In genomic region chr17:80769936-80770625, GRCh38 we compare ENCODE assay signal across 17 cellular contexts.
DNase-seq lines count a peak whose midpoint lies in the region; ATAC-seq and TF ChIP-seq lines count a peak whose summit lies in the region.
"Had no signal": no experiment of that assay in that cellular context is flagged by ENCODE, and none has a peak within 500 bp of the region (broad histone marks: within the 10 kb centered on the region; RNA-seq: fewer than 3 reads in every experiment).

No MANE protein-coding gene starts in this region.

- H3K9me3 Mint-ChIP-seq in activated CD4-positive, alpha-beta T cell treated with anti-CD3 and anti-CD28 coated beads, Interleukin-2, amount 10 ng/mL, durations not matched to agents 24 days and 14 days, result no peaks in the 10 kb centered on the region
- no peaks in the 10 kb centered on the region for H3K9me3 Mint-ChIP-seq in activated naive CD8-positive, alpha-beta T cell (ENCODE audit: low read depth)
- no peaks in the 10 kb centered on the region for H3K9me3 Mint-ChIP-seq in nephron progenitor cell
- H3K9me3 Mint-ChIP-seq: CD8-positive, alpha-beta T cell had no signal

- H3K4me2 ChIP-seq in DND-41 (ENCODE audit: insufficient read depth, low read length), result no peak overlapping the region

- no peak for DNase-seq in activated CD4-positive, alpha-beta T cell treated with anti-CD3 and anti-CD28 coated beads, Interleukin-2, amount 10 ng/mL, durations not matched to agents 24 days and 14 days
- no peak for DNase-seq in activated CD4-positive, alpha-beta T cell treated with anti-CD3 and anti-CD28 coated beads, Interleukin-2, amount 50 U/mL, for 4 hours
- DNase-seq in DND-41 (no peak), nephron progenitor cell (no peak), HK-2 (ENCODE audit: unreplicated experiment) (no peak), NCI-H2227 treated with DMSO at 0.1 percent for 48 hours (lab: John Stamatoyannopoulos, UW) (no peak), GM19240 (ENCODE audit: insufficient read length, low spot score) (no peak)
- DNase-seq: 8988T; CD8-positive, alpha-beta T cell; KBM-7; NCI-H1436; NCI-H2029 treated with DMSO at 0.1 percent for 48 hours; NCI-H510A treated with DMSO at 0.1 percent for 48 hours had no signal

- peak overlapping the region; percentile 61 for H3K27ac ChIP-seq in DND-41 (ENCODE audit: low read length)

- no peak overlapping the region for H2AFZ ChIP-seq in DND-41 (ENCODE audit: low read depth, low read length)

- H3K36me3 Mint-ChIP-seq in activated CD4-positive, alpha-beta T cell treated with anti-CD3 and anti-CD28 coated beads, Interleukin-2, amount 10 ng/mL, durations not matched to agents 24 days and 14 days (ENCODE audit: low read depth), result peaks cover 35% of the 10 kb centered on the region
- peaks cover 14% of the 10 kb centered on the region for H3K36me3 Mint-ChIP-seq in activated naive CD8-positive, alpha-beta T cell
- H3K36me3 Mint-ChIP-seq in nephron progenitor cell (ENCODE audit: low read depth), result peaks cover 4% of the 10 kb centered on the region

- intact Hi-C loops in activated CD4-positive, alpha-beta T cell treated with anti-CD3 and anti-CD28 coated beads, Interleukin-2, amount 10 ng/mL, durations not matched to agents 24 days and 14 days (cut with micrococcal nuclease), result no loop called here

- H3K4me1 ChIP-seq in DND-41 (ENCODE audit: insufficient read depth, low read length), result peaks cover 69% of the 10 kb centered on the region
- H3K4me1 ChIP-seq: HAP-1 had no signal

- peaks cover 71% of the 10 kb centered on the region for H3K4me1 Mint-ChIP-seq in activated CD4-positive, alpha-beta T cell treated with anti-CD3 and anti-CD28 coated beads, Interleukin-2, amount 10 ng/mL, durations not matched to agents 24 days and 14 days
- H3K4me1 Mint-ChIP-seq in activated naive CD8-positive, alpha-beta T cell (ENCODE audit: low read depth), result peaks cover 67% of the 10 kb centered on the region
- peaks cover 39% of the 10 kb centered on the region for H3K4me1 Mint-ChIP-seq in nephron progenitor cell

- H3K27me3 Mint-ChIP-seq in activated CD4-positive, alpha-beta T cell treated with anti-CD3 and anti-CD28 coated beads, Interleukin-2, amount 10 ng/mL, durations not matched to agents 24 days and 14 days, result no peaks in the 10 kb centered on the region
- no peaks in the 10 kb centered on the region for H3K27me3 Mint-ChIP-seq in activated naive CD8-positive, alpha-beta T cell
- peaks cover 5% of the 10 kb centered on the region for H3K27me3 Mint-ChIP-seq in nephron progenitor cell (ENCODE audit: low read depth, poor library complexity)

- no peak overlapping the region for H3K4me3 Mint-ChIP-seq in activated CD4-positive, alpha-beta T cell treated with anti-CD3 and anti-CD28 coated beads, Interleukin-2, amount 10 ng/mL, durations not matched to agents 24 days and 14 days
- no peak overlapping the region for H3K4me3 Mint-ChIP-seq in activated naive CD8-positive, alpha-beta T cell
- no peak overlapping the region for H3K4me3 Mint-ChIP-seq in nephron progenitor cell
- H3K4me3 Mint-ChIP-seq: CD8-positive, alpha-beta T cell had no signal

- H3K36me3 ChIP-seq in DND-41 (ENCODE audit: insufficient read depth, low read length), result peaks cover 36% of the 10 kb centered on the region
- H3K36me3 ChIP-seq: HAP-1 had no signal

- no peak overlapping the region for H3K4me3 ChIP-seq in DND-41 (ENCODE audit: low read depth in 1 of 2, low read length in 2 of 2)
- H3K4me3 ChIP-seq: HAP-1 had no signal

- ATAC-seq in DND-41 (ENCODE audit: insufficient read depth, low read depth), result no peak
- ATAC-seq: CD8-positive, alpha-beta T cell; Panc1; Right ventricle myocardium inferior had no signal

- peaks cover 61% of the 10 kb centered on the region for H3K79me2 ChIP-seq in DND-41 (ENCODE audit: insufficient read depth, low read length)

- H3K27ac Mint-ChIP-seq in activated CD4-positive, alpha-beta T cell treated with anti-CD3 and anti-CD28 coated beads, Interleukin-2, amount 10 ng/mL, durations not matched to agents 24 days and 14 days, result peak overlapping the region; percentile 2
- peak overlapping the region; percentile 83 for H3K27ac Mint-ChIP-seq in activated naive CD8-positive, alpha-beta T cell
- H3K27ac Mint-ChIP-seq in nephron progenitor cell, result peak overlapping the region; percentile 73
- H3K27ac Mint-ChIP-seq: CD8-positive, alpha-beta T cell had no signal

- H4K20me1 ChIP-seq in DND-41 (ENCODE audit: insufficient read depth, low read length), result no peaks in the 10 kb centered on the region

- no peak for TF ChIP-seq CTCF in DND-41 (IDR thresholded peaks at IDR 0.05; ENCODE audit: borderline replicate concordance, extremely low read depth, low read length, poor library complexity, severe bottlenecking)
- no peak for TF ChIP-seq CTCF in nephron progenitor cell (IDR thresholded peaks at IDR 0.05)

- H3K27me3 ChIP-seq in DND-41 (ENCODE audit: insufficient read depth, low read length, poor library complexity), result no peaks in the 10 kb centered on the region

- no peak overlapping the region for H3K9ac ChIP-seq in DND-41 (ENCODE audit: low read depth, low read length)

- H3K9me3 ChIP-seq in DND-41 (ENCODE audit: insufficient read depth, low read length, severe bottlenecking), result no peaks in the 10 kb centered on the region
- H3K9me3 ChIP-seq: HAP-1 had no signal

Comparison
In these comparisons a context has a peak if more than half of its experiments do, and no peak if none do; other contexts are left out.
1. H3K27ac Mint-ChIP-seq: peak in every context shown above with its lines; median percentile 83 in activated naive CD8-positive, alpha-beta T cell; 73 in nephron progenitor cell; 2 in activated CD4-positive, alpha-beta T cell treated with anti-CD3 and anti-CD28 coated beads, Interleukin-2, amount 10 ng/mL, durations not matched to agents 24 days and 14 days.